In the genomic region with DNA sequence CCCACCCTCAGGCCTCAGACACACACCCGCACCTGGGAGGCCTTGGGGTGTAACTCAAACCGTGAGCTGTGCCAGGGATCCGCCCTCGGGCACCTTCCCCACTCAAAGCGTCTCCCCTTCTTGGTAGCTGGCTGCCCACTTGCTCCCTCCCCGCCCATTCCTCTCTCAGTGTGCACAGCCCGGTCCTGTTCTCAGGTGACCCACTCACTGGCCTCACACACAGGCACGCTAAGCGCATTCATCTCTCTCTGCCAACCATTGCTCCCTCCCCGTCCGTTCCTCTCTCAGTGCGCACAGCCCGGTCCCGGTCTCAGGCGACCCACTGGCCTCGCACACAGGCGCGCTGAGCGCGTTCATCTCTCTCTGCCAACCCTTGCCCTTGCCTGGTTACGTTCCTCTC, we compare ENCODE assay signal across 22 cellular contexts. TPM values are rescaled to one million over a fixed set of nuclear protein-coding genes. Genes with fewer than 3 reads are reported as not detected.
A peak's percentile ranks its signal among the peaks of the same experiment; 100 is the strongest.
DNase-seq lines count a peak whose midpoint lies in the region; ATAC-seq and TF ChIP-seq lines count a peak whose summit lies in the region.
"Had no signal": no experiment of that assay in that cellular context is flagged by ENCODE, and none has a peak within 500 bp of the region (broad histone marks: within the 10 kb centered on the region; RNA-seq: fewer than 3 reads in every experiment).

No MANE protein-coding gene starts in this region.

- intact Hi-C loops in Caco-2 (cut with micrococcal nuclease; ENCODE audit: unreplicated experiment) (no loop called here), prostate gland (cut with DNase I) (no loop called here)

- TF ChIP-seq POLR2A in prostate gland (IDR thresholded peaks at IDR 0.05), result no peak

- no peak for ATAC-seq in GM21576 (IDR thresholded peaks at IDR 0.05; ENCODE audit: unreplicated experiment)
- ATAC-seq: mucosa of descending colon, SK-N-SH treated with all-trans-retinoic acid at 6 μM for 48 hours had no signal

- H3K4me3 ChIP-seq in Caco-2 (ENCODE audit: low read depth, low read length) (no peak overlapping the region), endodermal cell (ENCODE audit: low read length) (no peak overlapping the region), prostate gland (no peak overlapping the region)
- H3K4me3 ChIP-seq: heart right ventricle, mucosa of descending colon, vagina had no signal

- H3K4me1 ChIP-seq in Caco-2, result no peaks in the 10 kb centered on the region
- H3K4me1 ChIP-seq in endodermal cell (ENCODE audit: control insufficient read depth, insufficient read depth, low read length), result no peaks in the 10 kb centered on the region
- H3K4me1 ChIP-seq in prostate gland (replicated peaks), result no peaks in the 10 kb centered on the region
- H3K4me1 ChIP-seq: vagina had no signal

- H3K36me3 ChIP-seq in Caco-2 (ENCODE audit: control insufficient read depth, insufficient read depth, low read length) (peaks cover 3% of the 10 kb centered on the region), endodermal cell (ENCODE audit: control insufficient read depth, insufficient read depth, low read length) (peaks cover 69% of the 10 kb centered on the region), prostate gland (peaks cover 0 to 11% of the 10 kb centered on the region in 2 donors)

- H3K27me3 ChIP-seq in Caco-2 (replicated peaks; ENCODE audit: control insufficient read depth, insufficient read depth, low read length) (no peaks in the 10 kb centered on the region), endodermal cell (ENCODE audit: control insufficient read depth, insufficient read depth, low read length, poor library complexity, severe bottlenecking) (no peaks in the 10 kb centered on the region), prostate gland (replicated peaks; ENCODE audit: insufficient read depth) (no peaks in the 10 kb centered on the region)
- H3K27me3 ChIP-seq: dorsolateral prefrontal cortex, heart right ventricle, vagina had no signal

- no peaks in the 10 kb centered on the region for H3K4me1 Mint-ChIP-seq in Caco-2 (ENCODE audit: low read depth, unreplicated experiment)
- H3K4me1 Mint-ChIP-seq in endodermal cell, result no peaks in the 10 kb centered on the region

- WGBS in endodermal cell (ENCODE audit: insufficient coverage in 1 of 2, insufficient read length in 1 of 2), 2 experiments, result 95 to 97% methylated on average over 21 of the region's 21 CpGs
- 55% methylated on average over 21 of the region's 21 CpGs for WGBS in prostate gland

- peak overlapping the region; percentile 20 for H3K27ac ChIP-seq in RWPE1
- no peak overlapping the region for H3K27ac ChIP-seq in endodermal cell (ENCODE audit: low read depth, low read length)
- peak overlapping the region; percentile 58 to 79 for H3K27ac ChIP-seq in prostate gland
- H3K27ac ChIP-seq: vagina had no signal

- CTCF ChIA-PET in Caco-2 (lab: Charles Lee), result no interaction called here
- CTCF ChIA-PET in RWPE1 (lab: Yijun Ruan, JAX), result no interaction called here

- BruUV-seq in Caco-2 (replicated peaks; lab: Mats Ljungman, UMichigan), result no TSS peak

- peaks cover 84% of the 10 kb centered on the region for H3K36me3 Mint-ChIP-seq in Caco-2 (ENCODE audit: insufficient read depth, unreplicated experiment)
- H3K36me3 Mint-ChIP-seq in endodermal cell (ENCODE audit: low read depth), result peaks cover 58% of the 10 kb centered on the region

- H3K9ac ChIP-seq in endodermal cell (ENCODE audit: extremely low read depth, low read length, poor library complexity, severe bottlenecking), result no peak overlapping the region

- no peak for TF ChIP-seq CTCF in Caco-2 (IDR thresholded peaks at IDR 0.05; ENCODE audit: insufficient read depth in 1 of 2, low read depth in 1 of 2, low read length in 1 of 2, severe bottlenecking in 1 of 2, unreplicated experiment in 1 of 2)
- no peak for TF ChIP-seq CTCF in RWPE1 (conservative IDR thresholded peaks at IDR 0.05; ENCODE audit: low read depth)
- TF ChIP-seq CTCF in endodermal cell (conservative IDR thresholded peaks at IDR 0.05), result no peak
- no peak for TF ChIP-seq CTCF in prostate gland (IDR thresholded peaks at IDR 0.05)

- H3K9me3 ChIP-seq in Caco-2, result no peaks in the 10 kb centered on the region
- H3K9me3 ChIP-seq in endodermal cell (ENCODE audit: control insufficient read depth, low read length), result no peaks in the 10 kb centered on the region
- H3K9me3 ChIP-seq in prostate gland, result no peaks in the 10 kb centered on the region
- H3K9me3 ChIP-seq: heart right ventricle, mucosa of descending colon, vagina had no signal

- H3K4me3 Mint-ChIP-seq in Caco-2 (ENCODE audit: unreplicated experiment) (no peak overlapping the region), endodermal cell (no peak overlapping the region)
- H3K4me3 Mint-ChIP-seq: activated B cell treated with CpG ODN at 0.5 μM for 24 hours; activated CD4-positive, alpha-beta memory T cell treated with anti-CD3 and anti-CD28 coated beads for 36 hours; IgD-negative memory B cell had no signal

- H3K27ac Mint-ChIP-seq in Caco-2 (ENCODE audit: unreplicated experiment), result peak overlapping the region; percentile 45
- no peak overlapping the region for H3K27ac Mint-ChIP-seq in endodermal cell
- H3K27ac Mint-ChIP-seq: activated B cell treated with CpG ODN at 0.5 μM for 24 hours; activated CD4-positive, alpha-beta memory T cell treated with anti-CD3 and anti-CD28 coated beads for 36 hours had no signal

- DNase-seq in Caco-2 (no peak), RWPE1 (ENCODE audit: low spot score) (no peak), endodermal cell (peak; percentile 40), prostate gland (ENCODE audit: low spot score) (peak; percentile 48), NCI-H128 (lab: John Stamatoyannopoulos, UW; ENCODE audit: unreplicated experiment) (no peak), hippocampal formation (lab: John Stamatoyannopoulos, UW) (no peak)
- DNase-seq: activated B cell treated with CpG ODN at 0.5 μM for 24 hours; activated CD4-positive, alpha-beta memory T cell treated with anti-CD3 and anti-CD28 coated beads for 36 hours; activated naive CD4-positive, alpha-beta T cell treated with Interleukin-2 at 50 U/mL for 16 hours; DMS 273 treated with DMSO at 0.1 percent for 48 hours; dorsolateral prefrontal cortex; heart right ventricle; MM.1S; NCI-H1436 treated with DMSO at 0.1 percent for 48 hours; NCI-H2171; NCI-H69; T-helper 9 cell had no signal

- POLR2A ChIA-PET in Caco-2 (lab: Charles Lee), result no interaction called here
- POLR2A ChIA-PET in RWPE1 (lab: Yijun Ruan, JAX; ENCODE audit: low non-redundant PET), result no interaction called here

- H3K9me3 Mint-ChIP-seq in Caco-2 (ENCODE audit: unreplicated experiment), result no peaks in the 10 kb centered on the region
- no peaks in the 10 kb centered on the region for H3K9me3 Mint-ChIP-seq in endodermal cell
- H3K9me3 Mint-ChIP-seq: activated B cell treated with CpG ODN at 0.5 μM for 24 hours; activated CD4-positive, alpha-beta memory T cell treated with anti-CD3 and anti-CD28 coated beads for 36 hours; IgD-negative memory B cell had no signal

- H3K27me3 Mint-ChIP-seq in Caco-2 (ENCODE audit: insufficient read depth, unreplicated experiment) (no peaks in the 10 kb centered on the region), endodermal cell (ENCODE audit: insufficient read depth) (no peaks in the 10 kb centered on the region)
- H3K27me3 Mint-ChIP-seq: activated B cell treated with CpG ODN at 0.5 μM for 24 hours; activated CD4-positive, alpha-beta memory T cell treated with anti-CD3 and anti-CD28 coated beads for 36 hours; IgD-negative memory B cell had no signal

RNA-seq across cellular contexts. Expression of a gene that starts 20.8 kb away (rescaled TPM):
- 106 and 110 TPM in 2 replicates for total RNA-seq in Caco-2 (2022)
- total RNA-seq in endodermal cell, result 10 to 100 TPM; 75.3 to 79.1 TPM
- polyA plus RNA-seq in endodermal cell (2013, experiment 1 of 2), result 79.0 TPM
- polyA plus RNA-seq in endodermal cell (2013, experiment 2 of 2), result 79.4 TPM
- 100 to 1,000 TPM in 1 of 2 donors, 10 to 100 TPM in 1; 97.8 to 146 TPM for total RNA-seq in prostate gland

Comparison
In these comparisons a context has a peak if more than half of its experiments do, and no peak if none do; other contexts are left out.
1. DNase-seq: peak in endodermal cell (single experiment) and prostate gland (single experiment); none in Caco-2 (0 of 2), RWPE1 (single experiment), NCI-H128 (single experiment) and hippocampal formation (0 of 2).